ENCODE assay signal across 8 cellular contexts in genomic region chr4:38805530-38806145, GRCh38. TPM values are rescaled to one million over a fixed set of nuclear protein-coding genes. Genes with fewer than 3 reads are reported as not detected.
DNase-seq lines count a peak whose midpoint lies in the region; ATAC-seq and TF ChIP-seq lines count a peak whose summit lies in the region.

No MANE protein-coding gene starts in this region.

- H3K4me1 ChIP-seq in muscle layer of duodenum (ENCODE audit: control insufficient read depth in 1 of 2, insufficient read depth in 2 of 2, low read length in 2 of 2), result peaks cover 0 to 13% of the 10 kb centered on the region in 2 donors

- H3K36me3 ChIP-seq in muscle layer of duodenum (ENCODE audit: control insufficient read depth in 1 of 2, insufficient read depth in 2 of 2, low read length in 2 of 2), result peaks cover 0 to 3% of the 10 kb centered on the region in 2 donors

- H3K4me3 Mint-ChIP-seq in chondrocyte (ENCODE audit: unreplicated experiment), result no peak overlapping the region

- peaks cover 3% of the 10 kb centered on the region for H3K9me3 Mint-ChIP-seq in chondrocyte (ENCODE audit: low read depth)

- no peak for TF ChIP-seq CTCF in chondrocyte (IDR thresholded peaks at IDR 0.05)

- DNase-seq in NCI-H774 (lab: John Stamatoyannopoulos, UW), result peak; percentile 16
- no peak for DNase-seq in chondrocyte (ENCODE audit: low spot score)
- no peak for DNase-seq in HuH-7 (ENCODE audit: low spot score)
- no peak for DNase-seq in HPDE6-E6E7 (ENCODE audit: extremely low spot score)
- DNase-seq in AG08396 (ENCODE audit: low spot score), result no peak

- H3K4me3 ChIP-seq in muscle layer of duodenum (ENCODE audit: low read depth in 1 of 2, low read length in 2 of 2), result peak overlapping the region in 1 of 2 donors; percentile 16

- H3K4me1 Mint-ChIP-seq in chondrocyte (ENCODE audit: low read depth), result peaks cover 21% of the 10 kb centered on the region

- H3K9me3 ChIP-seq in muscle layer of duodenum (ENCODE audit: control insufficient read depth in 1 of 2, low read length in 2 of 2), result no peaks in the 10 kb centered on the region

- H3K27me3 Mint-ChIP-seq in chondrocyte (ENCODE audit: low read depth), result no peaks in the 10 kb centered on the region

- H3K27ac Mint-ChIP-seq in chondrocyte (ENCODE audit: unreplicated experiment), result peak overlapping the region; percentile 30

- no peaks in the 10 kb centered on the region for H3K27me3 ChIP-seq in muscle layer of duodenum (ENCODE audit: low read depth, low read length)

- H3K36me3 Mint-ChIP-seq in chondrocyte (ENCODE audit: low read depth), result no peaks in the 10 kb centered on the region

- peak overlapping the region; percentile 80 for H3K27ac ChIP-seq in muscle layer of duodenum (ENCODE audit: low read length)

- ATAC-seq in GM18511 (IDR thresholded peaks at IDR 0.05; ENCODE audit: unreplicated experiment) (peak; percentile 87), HG02623 (IDR thresholded peaks at IDR 0.05; ENCODE audit: unreplicated experiment) (peak; percentile 73)

RNA-seq across cellular contexts. Expression of gene TLR1, which starts 1.0 kb away (rescaled TPM):
- 0.15 to 1.1 TPM (median 0.38 TPM) in 3 replicates for total RNA-seq in chondrocyte

RNA-seq across cellular contexts. Expression of gene TLR10, which starts 22.8 kb away (rescaled TPM):
- total RNA-seq in chondrocyte, result not detected in 3 replicates

RNA-seq across cellular contexts. Expression of gene TLR6, which starts 51.0 kb away (rescaled TPM):
- total RNA-seq in chondrocyte, result 2.0 to 2.9 TPM (median 2.6 TPM) in 3 replicates
